8 cellular contexts compared by ENCODE assay signal in genomic region chr22:41619979-41620645, GRCh38. TPM values are rescaled to one million over a fixed set of nuclear protein-coding genes. Genes with fewer than 3 reads are reported as not detected.
DNase-seq lines count a peak whose midpoint lies in the region; ATAC-seq and TF ChIP-seq lines count a peak whose summit lies in the region.

No MANE protein-coding gene starts in this region.

- no peaks in the 10 kb centered on the region for H3K27me3 ChIP-seq in right atrium auricular region

- no peaks in the 10 kb centered on the region for H3K9me3 ChIP-seq in right atrium auricular region

- ATAC-seq in HG02623 (IDR thresholded peaks at IDR 0.05; ENCODE audit: unreplicated experiment) = peak; percentile 23
- ATAC-seq in sciatic nerve = peak; percentile 5
- no peak for ATAC-seq in GM21825 (IDR thresholded peaks at IDR 0.05; ENCODE audit: unreplicated experiment)

- peak overlapping the region; percentile 98 to 99 for H3K27ac ChIP-seq in right atrium auricular region

- peaks cover 0 to 40% of the 10 kb centered on the region in 2 donors for H3K4me1 ChIP-seq in right atrium auricular region

- TF ChIP-seq CTCF in right atrium auricular region (IDR thresholded peaks at IDR 0.05) (no peak), GM13977 (IDR thresholded peaks at IDR 0.05; ENCODE audit: extremely low read depth, insufficient read depth, missing control alignments) (no peak)

- peaks cover 28% of the 10 kb centered on the region for H3K36me3 ChIP-seq in right atrium auricular region

- DNase-seq in EH (ENCODE audit: low read depth) (peak; percentile 37), RKO (ENCODE audit: low spot score) (peak; percentile 51), right atrium auricular region (ENCODE audit: low spot score) (peak; percentile 63), sciatic nerve (ENCODE audit: low spot score) (peak; percentile 68), GM13977 (ENCODE audit: low spot score) (no peak)
- DNase-seq in activated naive CD4-positive, alpha-beta T cell treated with anti-CD3 and anti-CD28 coated beads, Interleukin-2, amount 50 U/mL, for 16 hours = peak; percentile 63

- intact Hi-C loops in sciatic nerve (cut with DNase I) = no loop called here

- in situ Hi-C loops in GM13977 (cut with MboI; ENCODE audit: low pct_unique_long_range_greater_than_20kb, low sequenced_read_pairs, unreplicated experiment) = no loop called here

- H3K4me3 ChIP-seq in right atrium auricular region = peak overlapping the region; percentile 93 to 98

RNA-seq across cellular contexts. Expression of gene DESI1, which starts 0.7 kb away (rescaled TPM):
- total RNA-seq in right atrium auricular region = 10 to 100 TPM; 62.3 to 65.8 TPM
- 28.8 TPM for total RNA-seq in sciatic nerve

RNA-seq across cellular contexts. Expression of gene XRCC6, which starts 1.0 kb away (rescaled TPM):
- 100 to 1,000 TPM; 161 to 174 TPM for total RNA-seq in right atrium auricular region
- total RNA-seq in sciatic nerve = 125 TPM

RNA-seq across cellular contexts. Expression of gene PMM1, which starts 30.5 kb away (rescaled TPM):
- total RNA-seq in right atrium auricular region (10 to 100 TPM; 17.3 TPM), sciatic nerve (28.4 TPM)

RNA-seq across cellular contexts. Expression of gene CSDC2, which starts 59.3 kb away (rescaled TPM):
- total RNA-seq in right atrium auricular region = 100 to 1,000 TPM; 257 to 324 TPM
- total RNA-seq in sciatic nerve = 1.6 TPM
